Comparison of ENCODE assay signal across 26 cellular contexts in genomic region chr7:130268463-130269317, GRCh38. TPM values are rescaled to one million over a fixed set of nuclear protein-coding genes. Genes with fewer than 3 reads are reported as not detected.
"Had no signal": no experiment of that assay in that cellular context is flagged by ENCODE, and none has a peak within 500 bp of the region (broad histone marks: within the 10 kb centered on the region; RNA-seq: fewer than 3 reads in every experiment).

No MANE protein-coding gene starts in this region.

- H3K9me3 ChIP-seq: esophagus muscularis mucosa, heart left ventricle, ovary, psoas muscle, spleen, suprapubic skin, tibial artery, upper lobe of right lung had no signal

- H3K4me1 Mint-ChIP-seq: activated T-helper 17 cell treated with anti-CD3 and anti-CD28 coated beads, Interleukin-2, amount 50 U/mL, for 72 hours had no signal

- H3K27me3 Mint-ChIP-seq: activated CD4-positive, alpha-beta T cell treated with anti-CD3 and anti-CD28 coated beads, Interleukin-2, amount 10 ng/mL, durations not matched to agents 24 days and 14 days; activated naive CD4-positive, alpha-beta T cell treated with anti-CD3 and anti-CD28 coated beads, Interleukin-2, amount 50 U/mL, for 24 hours; naive thymus-derived CD4-positive, alpha-beta T cell had no signal

- H3K27ac Mint-ChIP-seq: activated CD4-positive, alpha-beta memory T cell treated with anti-CD3 and anti-CD28 coated beads for 36 hours; activated CD4-positive, alpha-beta T cell treated with anti-CD3 and anti-CD28 coated beads, Interleukin-2, amount 10 ng/mL, durations not matched to agents 24 days and 14 days; activated T-cell treated with anti-CD3 and anti-CD28 coated beads, Interleukin-2, amount 50 U/mL, for 24 hours; activated T-helper 17 cell treated with anti-CD3 and anti-CD28 coated beads, Interleukin-2, amount 50 U/mL, for 72 hours; dendritic cell treated with granulocyte-macrophage colony-stimulating factor and Interleukin-4, amounts not matched to agents 40 ng/mL and 50 ng/mL, for 4 days; naive thymus-derived CD4-positive, alpha-beta T cell had no signal

- FAIRE-seq: bronchial epithelial cell had no signal

- H3K4me3 ChIP-seq: esophagus muscularis mucosa, heart left ventricle, ovary, psoas muscle, spleen, suprapubic skin, tibial artery, upper lobe of right lung had no signal

- H3K36me3 Mint-ChIP-seq: activated CD4-positive, alpha-beta memory T cell treated with anti-CD3 and anti-CD28 coated beads for 36 hours; activated naive CD4-positive, alpha-beta T cell treated with anti-CD3 and anti-CD28 coated beads, Interleukin-2, amount 50 U/mL, for 24 hours had no signal

- H3K27ac ChIP-seq: esophagus muscularis mucosa, foreskin keratinocyte, heart left ventricle, ovary, psoas muscle, spleen, suprapubic skin, tibial artery, upper lobe of right lung had no signal

- ATAC-seq: activated T-helper 17 cell treated with anti-CD3 and anti-CD28 coated beads, Interleukin-2, amount 50 U/mL, for 72 hours; foreskin keratinocyte; heart left ventricle; naive thymus-derived CD4-positive, alpha-beta T cell; upper lobe of right lung had no signal

- H3K36me3 ChIP-seq: esophagus muscularis mucosa, heart left ventricle, ovary, spleen, suprapubic skin, tibial artery, upper lobe of right lung had no signal

- DNase-seq: activated CD4-positive, alpha-beta memory T cell treated with anti-CD3 and anti-CD28 coated beads for 36 hours; activated CD4-positive, alpha-beta T cell treated with anti-CD3 and anti-CD28 coated beads, Interleukin-2, amount 10 ng/mL, durations not matched to agents 24 days and 14 days; activated CD4-positive, CD25-positive, alpha-beta regulatory T cell treated with anti-CD3 and anti-CD28 coated beads, Interleukin-2, amount 50 U/mL, for 72 hours; activated CD8-positive, alpha-beta memory T cell treated with anti-CD3 and anti-CD28 coated beads, Interleukin-2, amount 50 U/mL, for 4 hours; activated gamma-delta T cell treated with Interleukin-2 at 50 U/mL for 16 hours; activated T-cell treated with anti-CD3 and anti-CD28 coated beads, Interleukin-2, amount 50 U/mL, for 24 hours; foreskin keratinocyte; heart left ventricle; midbrain; naive thymus-derived CD4-positive, alpha-beta T cell; ovary; psoas muscle; spleen; stimulated activated naive CD4-positive, alpha-beta T cell; T1000; tibial artery; upper lobe of right lung had no signal

- H3K9me3 Mint-ChIP-seq: activated CD4-positive, alpha-beta memory T cell treated with anti-CD3 and anti-CD28 coated beads for 36 hours; activated CD4-positive, alpha-beta T cell treated with anti-CD3 and anti-CD28 coated beads, Interleukin-2, amount 10 ng/mL, durations not matched to agents 24 days and 14 days; activated naive CD4-positive, alpha-beta T cell treated with anti-CD3 and anti-CD28 coated beads, Interleukin-2, amount 50 U/mL, for 24 hours; activated T-cell treated with anti-CD3 and anti-CD28 coated beads, Interleukin-2, amount 50 U/mL, for 24 hours; activated T-helper 17 cell treated with anti-CD3 and anti-CD28 coated beads, Interleukin-2, amount 50 U/mL, for 72 hours; central memory CD8-positive, alpha-beta T cell; dendritic cell treated with granulocyte-macrophage colony-stimulating factor and Interleukin-4, amounts not matched to agents 40 ng/mL and 50 ng/mL, for 4 days had no signal

- H3K27me3 ChIP-seq: esophagus muscularis mucosa, foreskin keratinocyte, ovary, suprapubic skin, tibial artery had no signal

- H3K4me3 Mint-ChIP-seq: activated CD4-positive, alpha-beta memory T cell treated with anti-CD3 and anti-CD28 coated beads for 36 hours; activated CD4-positive, alpha-beta T cell treated with anti-CD3 and anti-CD28 coated beads, Interleukin-2, amount 10 ng/mL, durations not matched to agents 24 days and 14 days; activated naive CD4-positive, alpha-beta T cell treated with anti-CD3 and anti-CD28 coated beads, Interleukin-2, amount 50 U/mL, for 24 hours; activated T-cell treated with anti-CD3 and anti-CD28 coated beads, Interleukin-2, amount 50 U/mL, for 24 hours; activated T-helper 17 cell treated with anti-CD3 and anti-CD28 coated beads, Interleukin-2, amount 50 U/mL, for 72 hours; central memory CD8-positive, alpha-beta T cell; dendritic cell treated with granulocyte-macrophage colony-stimulating factor and Interleukin-4, amounts not matched to agents 40 ng/mL and 50 ng/mL, for 4 days; naive thymus-derived CD4-positive, alpha-beta T cell had no signal

RNA-seq across cellular contexts. Expression of gene CPA2, which starts 2.0 kb away (rescaled TPM):
- total RNA-seq: activated CD8-positive, alpha-beta memory T cell treated with anti-CD3 and anti-CD28 coated beads for 36 hours; bronchial epithelial cell; esophagus muscularis mucosa; kidney epithelial cell; naive thymus-derived CD4-positive, alpha-beta T cell; suprapubic skin; upper lobe of right lung had no signal
- polyA plus RNA-seq: naive thymus-derived CD4-positive, alpha-beta T cell had no signal

RNA-seq across cellular contexts. Expression of gene CPA4, which starts 24.3 kb away (rescaled TPM):
- total RNA-seq: activated CD4-positive, alpha-beta T cell treated with anti-CD3 and anti-CD28 coated beads, Interleukin-2, amount 10 ng/mL, durations not matched to agents 24 days and 14 days; activated CD8-positive, alpha-beta memory T cell treated with anti-CD3 and anti-CD28 coated beads for 36 hours; esophagus muscularis mucosa; naive thymus-derived CD4-positive, alpha-beta T cell; upper lobe of right lung had no signal
- polyA plus RNA-seq: naive thymus-derived CD4-positive, alpha-beta T cell had no signal
